8 cellular contexts compared by ENCODE assay signal in the genomic region with DNA sequence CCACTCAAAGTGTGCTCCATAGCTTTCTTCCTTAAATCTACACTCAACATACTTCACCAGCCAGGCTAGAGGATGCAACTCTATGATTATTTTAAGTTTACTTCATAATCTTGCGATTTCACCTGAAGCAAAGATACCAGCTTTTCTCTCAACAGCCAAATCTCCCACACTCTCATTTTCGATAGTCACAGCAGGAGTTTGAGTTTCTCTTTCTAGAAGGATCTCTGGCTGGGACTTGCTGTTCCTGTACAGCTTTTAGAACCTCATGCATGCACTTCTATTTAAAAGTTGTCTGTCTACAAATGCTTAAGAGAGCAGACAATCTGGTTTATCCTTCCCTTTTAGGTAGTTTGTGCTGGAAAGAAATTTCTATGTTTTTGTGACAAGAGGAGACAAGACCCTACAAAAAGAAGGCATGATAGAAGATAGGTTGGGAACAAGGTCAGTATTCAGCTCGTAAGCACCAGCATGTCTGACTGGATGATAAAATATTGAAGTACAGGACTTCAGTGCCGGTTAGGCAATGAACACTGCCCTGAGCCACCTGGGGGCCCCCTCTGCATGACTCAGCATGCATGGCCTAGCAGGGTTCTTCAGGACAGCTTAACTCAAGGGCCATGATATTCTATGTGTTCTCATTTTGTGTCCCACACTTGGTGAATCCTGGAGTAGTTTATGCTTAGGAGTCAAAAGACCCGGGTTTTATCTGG.
DNase-seq lines count a peak whose midpoint lies in the region; ATAC-seq and TF ChIP-seq lines count a peak whose summit lies in the region.

No MANE protein-coding gene starts in this region.

- TF ChIP-seq CTCF in RWPE1 (conservative IDR thresholded peaks at IDR 0.05; ENCODE audit: low read depth) (no peak), nephron progenitor cell (IDR thresholded peaks at IDR 0.05) (no peak)

- intact Hi-C loops in right cardiac atrium (cut with DNase I), result no loop called here
- intact Hi-C loops in Right ventricle myocardium superior (cut with DNase I), result no loop called here

- no peaks in the 10 kb centered on the region for H3K9me3 ChIP-seq in right cardiac atrium (ENCODE audit: control insufficient read depth, low read length)

- H3K27me3 Mint-ChIP-seq in effector memory CD8-positive, alpha-beta T cell, result no peaks in the 10 kb centered on the region
- H3K27me3 Mint-ChIP-seq in nephron progenitor cell (ENCODE audit: low read depth, poor library complexity), result peaks cover 3% of the 10 kb centered on the region

- H3K4me1 Mint-ChIP-seq in effector memory CD8-positive, alpha-beta T cell (ENCODE audit: low read depth in 2 of 2), result peaks cover 6 to 16% of the 10 kb centered on the region in 2 donors
- peaks cover 5% of the 10 kb centered on the region for H3K4me1 Mint-ChIP-seq in nephron progenitor cell

- H3K9me3 Mint-ChIP-seq in effector memory CD8-positive, alpha-beta T cell, result no peaks in the 10 kb centered on the region
- peaks cover 55% of the 10 kb centered on the region for H3K9me3 Mint-ChIP-seq in nephron progenitor cell

- H3K4me3 ChIP-seq in right cardiac atrium (ENCODE audit: low read length), result no peak overlapping the region

- ATAC-seq in right cardiac atrium, result no peak
- ATAC-seq in Right ventricle myocardium superior (ENCODE audit: poor library complexity), result no peak
- peak; percentile 48 for ATAC-seq in HG03095 (IDR thresholded peaks at IDR 0.05; ENCODE audit: unreplicated experiment)
- ATAC-seq in effector memory CD8-positive, alpha-beta T cell (replicated peaks), result no peak

- no peaks in the 10 kb centered on the region for H3K36me3 Mint-ChIP-seq in effector memory CD8-positive, alpha-beta T cell (ENCODE audit: insufficient read depth)
- H3K36me3 Mint-ChIP-seq in nephron progenitor cell (ENCODE audit: low read depth), result no peaks in the 10 kb centered on the region

- DNase-seq in right cardiac atrium (peak in 2 of 3 donors; percentile 38 to 45), Right ventricle myocardium superior (no peak), RWPE1 (ENCODE audit: low spot score) (peak; percentile 17), islet precursor cell (peak; percentile 67), RPMI8226 (no peak), nephron progenitor cell (no peak)
- DNase-seq in effector memory CD8-positive, alpha-beta T cell, result no peak

- no peak overlapping the region for H3K27ac ChIP-seq in right cardiac atrium (ENCODE audit: low read length)
- H3K27ac ChIP-seq in RWPE1, result no peak overlapping the region

- 75% methylated on average over 5 of the region's 5 CpGs for WGBS in right cardiac atrium

- POLR2A ChIA-PET in RWPE1 (lab: Yijun Ruan, JAX; ENCODE audit: low non-redundant PET), result no interaction called here

- H3K27ac Mint-ChIP-seq in effector memory CD8-positive, alpha-beta T cell, result peak overlapping the region in 1 of 2 donors; percentile 18
- H3K27ac Mint-ChIP-seq in nephron progenitor cell, result no peak overlapping the region

- no peaks in the 10 kb centered on the region for H3K27me3 ChIP-seq in right cardiac atrium (ENCODE audit: control insufficient read depth, insufficient read depth)

- peaks cover 1% of the 10 kb centered on the region for H3K4me1 ChIP-seq in right cardiac atrium (ENCODE audit: control insufficient read depth, insufficient read depth, low read length)

- CTCF ChIA-PET in RWPE1 (lab: Yijun Ruan, JAX), result interaction anchor here (1.3 kb wide), 1 partner anchor 307 kb away, joined by 3 read pairs; no protein-coding TSS in a partner anchor

- no peak overlapping the region for H3K4me3 Mint-ChIP-seq in effector memory CD8-positive, alpha-beta T cell
- no peak overlapping the region for H3K4me3 Mint-ChIP-seq in nephron progenitor cell

Comparison
In these comparisons a context has a peak if more than half of its experiments do, and no peak if none do; other contexts are left out.
1. DNase-seq: peak in right cardiac atrium (2 of 3), RWPE1 (single experiment) and islet precursor cell (single experiment); none in Right ventricle myocardium superior (single experiment), RPMI8226 (single experiment), effector memory CD8-positive, alpha-beta T cell (0 of 3) and nephron progenitor cell (single experiment).